ENCODE assay signal across 8 cellular contexts in genomic region chrX:107715331-107716044, GRCh38.
A peak's percentile ranks its signal among the peaks of the same experiment; 100 is the strongest.
DNase-seq lines count a peak whose midpoint lies in the region; ATAC-seq, FAIRE-seq and TF ChIP-seq lines count a peak whose summit lies in the region.

No MANE protein-coding gene starts in this region.

- TF ChIP-seq POLR2A in GM12891 (IDR thresholded peaks at IDR 0.05; ENCODE audit: low read depth, low read length), result peak; percentile 17; the same call in 1 of the 2 replicates
- TF ChIP-seq POLR2A in esophagus muscularis mucosa (IDR thresholded peaks at IDR 0.05; ENCODE audit: low read depth), result no peak

- H3K9me3 ChIP-seq in esophagus muscularis mucosa, result no peaks in the 10 kb centered on the region
- no peaks in the 10 kb centered on the region for H3K9me3 ChIP-seq in neutrophil

- CTCF ChIA-PET in GM10248 (lab: Yijun Ruan, JAX), result interaction anchor here (1.4 to 14.1 kb wide), 6 partner anchors 14 to 60 kb away, joined by 4 to 304 read pairs (median 18); partner anchors contain the start of gene TSC22D3

- peak overlapping the region; percentile 71 to 87 (median 73) for H3K4me3 ChIP-seq in esophagus muscularis mucosa
- H3K4me3 ChIP-seq in neutrophil (ENCODE audit: low read depth in 1 of 2, low read length in 1 of 2), result peak overlapping the region; percentile 78 to 98

- H3K27me3 ChIP-seq in esophagus muscularis mucosa (no peaks in the 10 kb centered on the region), neutrophil (no peaks in the 10 kb centered on the region)

- POLR2A ChIA-PET in GM10248 (lab: Yijun Ruan, JAX), result interaction anchor here (1.0 to 4.8 kb wide), 10 partner anchors 14 to 87 kb away, joined by 3 to 59 read pairs (median 10); partner anchors contain the start of genes PRPS1 and TSC22D3

- H3K36me3 ChIP-seq in esophagus muscularis mucosa (peaks cover 16 to 28% (median 22%) of the 10 kb centered on the region in 4 donors), neutrophil (peaks cover 41% of the 10 kb centered on the region)

- no peak for ATAC-seq in GM21423 (IDR thresholded peaks at IDR 0.05; ENCODE audit: unreplicated experiment)

- peak; percentile 41 for FAIRE-seq in GM12891 (lab: Jason Lieb, UNC)

- 44% methylated on average over 12 of the region's 13 CpGs for WGBS in esophagus muscularis mucosa

- no peak for TF ChIP-seq EP300 in esophagus muscularis mucosa (IDR thresholded peaks at IDR 0.05)

- TF ChIP-seq CTCF in esophagus muscularis mucosa (IDR thresholded peaks at IDR 0.05) (no peak), neutrophil (IDR thresholded peaks at IDR 0.05) (no peak), GM10248 (IDR thresholded peaks at IDR 0.05; ENCODE audit: control extremely low read depth, extremely low read depth, low read depth, missing control alignments) (no peak)

- H3K27ac ChIP-seq in esophagus muscularis mucosa (replicated peaks in 1 of 4), result peak overlapping the region; percentile 94 to 97 (median 96)
- peak overlapping the region; percentile 99 for H3K27ac ChIP-seq in neutrophil

- H3K4me1 ChIP-seq in esophagus muscularis mucosa (peaks cover 14 to 61% (median 57%) of the 10 kb centered on the region in 4 donors), neutrophil (ENCODE audit: control insufficient read depth in 1 of 2, insufficient read depth in 1 of 2, low read depth in 1 of 2, low read length in 1 of 2) (peaks cover 48 to 66% of the 10 kb centered on the region in 2 experiments)

- no peak for DNase-seq in GM12891 (ENCODE audit: insufficient read length, low spot score)
- peak in 3 of 5 experiments; percentile 6 to 41 (median 13) for DNase-seq in T-helper 2 cell
- no peak for DNase-seq in esophagus muscularis mucosa (ENCODE audit: extremely low spot score)
- DNase-seq in GM10248 (ENCODE audit: extremely low spot score), result no peak
- no peak for DNase-seq in DMS 273 (lab: John Stamatoyannopoulos, UW; ENCODE audit: unreplicated experiment)
- DNase-seq in HuH-7 (ENCODE audit: low spot score), result no peak

- intact Hi-C loops in esophagus muscularis mucosa (cut with DNase I), result loop anchor here (2.0 kb wide), 1 partner anchor 43 kb away; no protein-coding TSS in a partner anchor

TF ChIP-seq in GM12891, 5 proteins besides CTCF, POLR2A, EP300 and RAD21:
- TF ChIP-seq POLR2AphosphoS5 (IDR thresholded peaks at IDR 0.05; ENCODE audit: low read depth, low read length) (no peak; the same call in 1 of the 2 replicates), PAX5 (IDR thresholded peaks at IDR 0.05; ENCODE audit: insufficient read depth, low read length, severe bottlenecking) (no peak), POU2F2 (IDR thresholded peaks at IDR 0.05; ENCODE audit: low read depth, low read length) (no peak), TAF1 (IDR thresholded peaks at IDR 0.05; ENCODE audit: low read depth, low read length) (no peak), SPI1 (IDR thresholded peaks at IDR 0.05; ENCODE audit: low read depth, low read length) (no peak)
TF ChIP-seq in GM12891: peak in this region for 0.

Comparison
In these comparisons a context has a peak if more than half of its experiments do, and no peak if none do; other contexts are left out.
1. DNase-seq: peak in T-helper 2 cell (3 of 5); none in GM12891 (single experiment), esophagus muscularis mucosa (single experiment), GM10248 (single experiment), DMS 273 (single experiment) and HuH-7 (single experiment).